In genomic region chr2:180002198-180002597, GRCh38 we compare ENCODE assay signal across 8 cellular contexts.
"Had no signal": no experiment of that assay in that cellular context is flagged by ENCODE, and none has a peak within 500 bp of the region (broad histone marks: within the 10 kb centered on the region; RNA-seq: fewer than 3 reads in every experiment).

No MANE protein-coding gene starts in this region.

- DNase-seq: activated naive CD4-positive, alpha-beta T cell treated with anti-CD3 and anti-CD28 coated beads, Interleukin-2, amount 50 U/mL, for 16 hours; adrenal gland; cortex of kidney; effector memory CD8-positive, alpha-beta T cell; stimulated activated CD4-positive, alpha-beta T cell treated with anti-CD3 and anti-CD28 coated beads, Interleukin-4, amount 100 ng/mL, for 24 hours; upper lobe of right lung had no signal

- H3K9me3 Mint-ChIP-seq: central memory CD8-positive, alpha-beta T cell; effector memory CD8-positive, alpha-beta T cell; stimulated activated naive CD8-positive, alpha-beta T cell treated with anti-CD3 and anti-CD28 coated beads, Interleukin-15, Interleukin-2, amounts not matched to agents 100 ng/mL and 50 ng/mL, for 24 hours had no signal

- H3K27me3 Mint-ChIP-seq: central memory CD8-positive, alpha-beta T cell; effector memory CD8-positive, alpha-beta T cell; stimulated activated naive CD8-positive, alpha-beta T cell treated with anti-CD3 and anti-CD28 coated beads, Interleukin-15, Interleukin-2, amounts not matched to agents 100 ng/mL and 50 ng/mL, for 24 hours had no signal

- H3K27ac Mint-ChIP-seq: stimulated activated naive CD8-positive, alpha-beta T cell treated with anti-CD3 and anti-CD28 coated beads, Interleukin-15, Interleukin-2, amounts not matched to agents 100 ng/mL and 50 ng/mL, for 24 hours had no signal

- H3K4me3 Mint-ChIP-seq: central memory CD8-positive, alpha-beta T cell; effector memory CD8-positive, alpha-beta T cell; stimulated activated naive CD8-positive, alpha-beta T cell treated with anti-CD3 and anti-CD28 coated beads, Interleukin-15, Interleukin-2, amounts not matched to agents 100 ng/mL and 50 ng/mL, for 24 hours had no signal

- ATAC-seq: effector memory CD8-positive, alpha-beta T cell; upper lobe of right lung had no signal
